ENCODE assay signal across 17 cellular contexts in genomic region chr5:64865662-64866061, GRCh38.
A peak's percentile ranks its signal among the peaks of the same experiment; 100 is the strongest.
DNase-seq lines count a peak whose midpoint lies in the region; ATAC-seq and TF ChIP-seq lines count a peak whose summit lies in the region.
"Had no signal": no experiment of that assay in that cellular context is flagged by ENCODE, and none has a peak within 500 bp of the region (broad histone marks: within the 10 kb centered on the region; RNA-seq: fewer than 3 reads in every experiment).

No MANE protein-coding gene starts in this region.

- peaks cover 63% of the 10 kb centered on the region for H3K4me1 ChIP-seq in skeletal muscle satellite cell (ENCODE audit: control insufficient read depth, insufficient read depth, low read length)
- no peaks in the 10 kb centered on the region for H3K4me1 ChIP-seq in psoas muscle

- TF ChIP-seq CTCF in psoas muscle (IDR thresholded peaks at IDR 0.05) = no peak
- no peak for TF ChIP-seq CTCF in mesothelial cell of epicardium (IDR thresholded peaks at IDR 0.05; ENCODE audit: unreplicated experiment)

- ATAC-seq in psoas muscle = no peak
- ATAC-seq: CD8-positive, alpha-beta T cell; HepG2 had no signal

- DNase-seq in HCEC 1CT (peak; percentile 53), amniotic epithelial cell (ENCODE audit: low read depth) (peak; percentile 23), iris pigment epithelial cell (ENCODE audit: low read depth) (peak; percentile 22), psoas muscle (no peak), NCI-H510A treated with DMSO at 0.1 percent for 48 hours (lab: John Stamatoyannopoulos, UW) (no peak), mesothelial cell of epicardium (ENCODE audit: low spot score in 2 of 2, unreplicated experiment in 2 of 2) (no peak)
- DNase-seq: CD8-positive, alpha-beta T cell; COR-L47; DMS153; DMS79 treated with DMSO at 0.1 percent for 48 hours; EL; GDM1; GOT3; H9 had no signal

- WGBS in psoas muscle, 3 donors = 91 to 97% (median 95%) methylated on average over 3 of the region's 3 CpGs

- H3K4me3 Mint-ChIP-seq in mesothelial cell of epicardium = no peak overlapping the region
- H3K4me3 Mint-ChIP-seq: CD14-positive monocyte; CD8-positive, alpha-beta T cell; H9 had no signal

- H3K4me2 ChIP-seq in skeletal muscle satellite cell (ENCODE audit: low read length) = peak overlapping the region; percentile 67

- no peak overlapping the region for H3K27ac ChIP-seq in psoas muscle

- no peaks in the 10 kb centered on the region for H3K4me1 Mint-ChIP-seq in mesothelial cell of epicardium
- H3K4me1 Mint-ChIP-seq: CD14-positive monocyte had no signal

- intact Hi-C loops in psoas muscle (cut with DNase I) = no loop called here

- H3K27me3 ChIP-seq in skeletal muscle satellite cell (ENCODE audit: control insufficient read depth, insufficient read depth, low read length) = no peaks in the 10 kb centered on the region
- H3K27me3 ChIP-seq in psoas muscle (ENCODE audit: insufficient read depth in 3 of 3, low read length in 2 of 3) = no peaks in the 10 kb centered on the region

- no peaks in the 10 kb centered on the region for H3K36me3 ChIP-seq in skeletal muscle satellite cell (ENCODE audit: insufficient read depth, low read length)
- no peaks in the 10 kb centered on the region for H3K36me3 ChIP-seq in psoas muscle (ENCODE audit: insufficient read depth in 1 of 2, low read depth in 1 of 2)

- H3K27me3 Mint-ChIP-seq in mesothelial cell of epicardium (ENCODE audit: low read depth) = no peaks in the 10 kb centered on the region

- peak overlapping the region; percentile 62 for H3K9ac ChIP-seq in skeletal muscle satellite cell (ENCODE audit: low read depth, low read length)

- H3K36me3 Mint-ChIP-seq in mesothelial cell of epicardium = no peaks in the 10 kb centered on the region

- H3K9me3 ChIP-seq in skeletal muscle satellite cell (replicated peaks; ENCODE audit: low read length) (no peaks in the 10 kb centered on the region), psoas muscle (no peaks in the 10 kb centered on the region)

- peak overlapping the region; percentile 15 for H3K4me3 ChIP-seq in skeletal muscle satellite cell (ENCODE audit: low read length)
- no peak overlapping the region for H3K4me3 ChIP-seq in psoas muscle

- no peak overlapping the region for H3K27ac Mint-ChIP-seq in mesothelial cell of epicardium
- H3K27ac Mint-ChIP-seq: CD14-positive monocyte; CD8-positive, alpha-beta T cell; H9 had no signal

- no peaks in the 10 kb centered on the region for H3K9me3 Mint-ChIP-seq in mesothelial cell of epicardium
- H3K9me3 Mint-ChIP-seq: CD8-positive, alpha-beta T cell; H9 had no signal

Comparison
In these comparisons a context has a peak if more than half of its experiments do, and no peak if none do; other contexts are left out.
1. DNase-seq: peak in HCEC 1CT (single experiment), amniotic epithelial cell (single experiment) and iris pigment epithelial cell (single experiment); none in psoas muscle (0 of 2), NCI-H510A treated with DMSO at 0.1 percent for 48 hours (single experiment) and mesothelial cell of epicardium (0 of 2).